22 cellular contexts compared by ENCODE assay signal in genomic region chr2:98492441-98492840, GRCh38. TPM values are rescaled to one million over a fixed set of nuclear protein-coding genes. Genes with fewer than 3 reads are reported as not detected.
DNase-seq lines count a peak whose midpoint lies in the region; ATAC-seq and TF ChIP-seq lines count a peak whose summit lies in the region.
"Had no signal": no experiment of that assay in that cellular context is flagged by ENCODE, and none has a peak within 500 bp of the region (broad histone marks: within the 10 kb centered on the region; RNA-seq: fewer than 3 reads in every experiment).

No MANE protein-coding gene starts in this region.

- peaks cover 81% of the 10 kb centered on the region for H3K36me3 Mint-ChIP-seq in activated CD8-positive, alpha-beta T cell treated with anti-CD3 and anti-CD28 coated beads, Interleukin-2, amount 10 ng/mL, durations not matched to agents 7 days and 5 days (ENCODE audit: low read depth)
- peaks cover 2% of the 10 kb centered on the region for H3K36me3 Mint-ChIP-seq in natural killer cell
- H3K36me3 Mint-ChIP-seq in effector memory CD8-positive, alpha-beta T cell (ENCODE audit: insufficient read depth), result peaks cover 17% of the 10 kb centered on the region

- no peak for ATAC-seq in activated CD4-positive, CD25-positive, alpha-beta regulatory T cell treated with anti-CD3 and anti-CD28 coated beads, Interleukin-2, amount 50 U/mL, for 24 hours
- no peak for ATAC-seq in activated CD8-positive, alpha-beta T cell treated with anti-CD3 and anti-CD28 coated beads, Interleukin-2, amount 10 ng/mL, durations not matched to agents 7 days and 5 days
- ATAC-seq in natural killer cell, result peak in 1 of 3 donors; percentile 26
- ATAC-seq in effector memory CD8-positive, alpha-beta T cell (replicated peaks), result no peak
- ATAC-seq: esophagus mucosa; gastroesophageal sphincter; K562; lower lobe of right lung; stimulated activated naive CD8-positive, alpha-beta T cell treated with anti-CD3 and anti-CD28 coated beads, Interleukin-15, Interleukin-2, amounts not matched to agents 100 U/mL and 50 U/mL, for 24 hours had no signal

- CTCF ChIA-PET in activated CD8-positive, alpha-beta T cell treated with anti-CD3 and anti-CD28 coated beads, Interleukin-2, amount 10 ng/mL, durations not matched to agents 7 days and 5 days (lab: Charles Lee), result interaction anchor here (1.4 to 1.5 kb wide), 2 partner anchors 13 to 79 kb away, joined by 3 to 4 read pairs; no protein-coding TSS in a partner anchor

- no peak overlapping the region for H3K4me3 ChIP-seq in BLaER1
- H3K4me3 ChIP-seq: gastroesophageal sphincter, K562, lower lobe of right lung, thyroid gland had no signal

- H3K4me1 ChIP-seq in BLaER1, result peaks cover 12% of the 10 kb centered on the region

- H3K27ac Mint-ChIP-seq in activated CD8-positive, alpha-beta T cell treated with anti-CD3 and anti-CD28 coated beads, Interleukin-2, amount 10 ng/mL, durations not matched to agents 7 days and 5 days, result peak overlapping the region; percentile 46
- H3K27ac Mint-ChIP-seq in natural killer cell, result peak overlapping the region; percentile 91 to 99
- H3K27ac Mint-ChIP-seq in effector memory CD8-positive, alpha-beta T cell, result peak overlapping the region in 1 of 2 donors; percentile 93
- H3K27ac Mint-ChIP-seq: activated CD4-positive, alpha-beta T cell treated with anti-CD3 and anti-CD28 coated beads, Interleukin-2, amount 10 ng/mL, durations not matched to agents 7 days and 5 days had no signal

- peaks cover 58% of the 10 kb centered on the region for H3K4me1 Mint-ChIP-seq in activated CD8-positive, alpha-beta T cell treated with anti-CD3 and anti-CD28 coated beads, Interleukin-2, amount 10 ng/mL, durations not matched to agents 7 days and 5 days (ENCODE audit: low read depth)
- H3K4me1 Mint-ChIP-seq in natural killer cell, result peaks cover 73 to 78% of the 10 kb centered on the region in 2 donors
- peaks cover 48 to 73% of the 10 kb centered on the region in 2 donors for H3K4me1 Mint-ChIP-seq in effector memory CD8-positive, alpha-beta T cell (ENCODE audit: low read depth in 2 of 2)

- H3K27ac ChIP-seq in BLaER1, result no peak overlapping the region
- H3K27ac ChIP-seq: lower lobe of right lung, thyroid gland had no signal

- H3K9ac ChIP-seq in BLaER1, result no peak overlapping the region

- peak; percentile 15 for DNase-seq in activated CD4-positive, CD25-positive, alpha-beta regulatory T cell treated with anti-CD3 and anti-CD28 coated beads, Interleukin-2, amount 50 U/mL, for 72 hours
- no peak for DNase-seq in activated CD8-positive, alpha-beta T cell treated with anti-CD3 and anti-CD28 coated beads, Interleukin-2, amount 10 ng/mL, durations not matched to agents 7 days and 5 days
- DNase-seq in natural killer cell (no peak), NCI-H2196 (lab: John Stamatoyannopoulos, UW; ENCODE audit: unreplicated experiment) (no peak), NCI-H526 (lab: John Stamatoyannopoulos, UW) (no peak)
- no peak for DNase-seq in effector memory CD8-positive, alpha-beta T cell
- DNase-seq: 8988T; activated CD4-positive, alpha-beta T cell treated with anti-CD3 and anti-CD28 coated beads, Interleukin-2, amount 10 ng/mL, durations not matched to agents 7 days and 5 days; activated naive CD4-positive, alpha-beta T cell treated with anti-CD3 and anti-CD28 coated beads, Interleukin-2, amount 50 U/mL, for 16 hours; AML-193; effector memory CD4-positive, alpha-beta T cell; islet precursor cell; lower lobe of right lung; NCI-H146; stimulated activated CD4-positive, alpha-beta T cell treated with anti-CD3 and anti-CD28 coated beads, Interleukin-4, amount 100 ng/mL, for 1 hour; stimulated activated naive CD8-positive, alpha-beta T cell treated with anti-CD3 and anti-CD28 coated beads, Interleukin-15, Interleukin-2, amounts not matched to agents 100 U/mL and 50 U/mL, for 24 hours; thyroid gland had no signal

- H4K20me1 ChIP-seq in BLaER1, result peaks cover 47% of the 10 kb centered on the region; the same call in 1 of the 2 replicates

- no peaks in the 10 kb centered on the region for H3K27me3 Mint-ChIP-seq in activated CD8-positive, alpha-beta T cell treated with anti-CD3 and anti-CD28 coated beads, Interleukin-2, amount 10 ng/mL, durations not matched to agents 7 days and 5 days (ENCODE audit: low read depth)
- H3K27me3 Mint-ChIP-seq in natural killer cell (ENCODE audit: low read depth in 2 of 2), result no peaks in the 10 kb centered on the region
- no peaks in the 10 kb centered on the region for H3K27me3 Mint-ChIP-seq in effector memory CD8-positive, alpha-beta T cell
- H3K27me3 Mint-ChIP-seq: activated CD4-positive, alpha-beta T cell treated with anti-CD3 and anti-CD28 coated beads, Interleukin-2, amount 10 ng/mL, durations not matched to agents 7 days and 5 days had no signal

- H3K9me3 ChIP-seq in BLaER1, result peaks cover 51% of the 10 kb centered on the region
- H3K9me3 ChIP-seq: gastroesophageal sphincter, lower lobe of right lung, thyroid gland had no signal

- peak overlapping the region; percentile 44 for H3K4me2 ChIP-seq in BLaER1

- intact Hi-C loops in natural killer cell (cut with micrococcal nuclease), result no loop called here

- H3K9me3 Mint-ChIP-seq in activated CD8-positive, alpha-beta T cell treated with anti-CD3 and anti-CD28 coated beads, Interleukin-2, amount 10 ng/mL, durations not matched to agents 7 days and 5 days (ENCODE audit: insufficient read depth), result peaks cover 28% of the 10 kb centered on the region
- no peaks in the 10 kb centered on the region for H3K9me3 Mint-ChIP-seq in natural killer cell
- H3K9me3 Mint-ChIP-seq in effector memory CD8-positive, alpha-beta T cell, result peaks cover 0 to 3% of the 10 kb centered on the region in 2 donors

- peaks cover 37% of the 10 kb centered on the region for H3K36me3 ChIP-seq in BLaER1
- H3K36me3 ChIP-seq: gastroesophageal sphincter, lower lobe of right lung, thyroid gland had no signal

- POLR2A ChIA-PET in activated CD8-positive, alpha-beta T cell treated with anti-CD3 and anti-CD28 coated beads, Interleukin-2, amount 10 ng/mL, durations not matched to agents 7 days and 5 days (lab: Charles Lee), result no interaction called here

- no peaks in the 10 kb centered on the region for H3K27me3 ChIP-seq in BLaER1
- H3K27me3 ChIP-seq: gastroesophageal sphincter, thyroid gland had no signal

- H3K4me3 Mint-ChIP-seq in activated CD8-positive, alpha-beta T cell treated with anti-CD3 and anti-CD28 coated beads, Interleukin-2, amount 10 ng/mL, durations not matched to agents 7 days and 5 days, result no peak overlapping the region
- no peak overlapping the region for H3K4me3 Mint-ChIP-seq in natural killer cell
- no peak overlapping the region for H3K4me3 Mint-ChIP-seq in effector memory CD8-positive, alpha-beta T cell
- H3K4me3 Mint-ChIP-seq: activated CD4-positive, alpha-beta T cell treated with anti-CD3 and anti-CD28 coated beads, Interleukin-2, amount 10 ng/mL, durations not matched to agents 7 days and 5 days had no signal

- no peak for TF ChIP-seq CTCF in natural killer cell (IDR thresholded peaks at IDR 0.05)

RNA-seq across cellular contexts. Expression of gene INPP4A, which starts 47.8 kb away (rescaled TPM):
- total RNA-seq in activated CD8-positive, alpha-beta T cell treated with anti-CD3 and anti-CD28 coated beads, Interleukin-2, amount 10 ng/mL, durations not matched to agents 7 days and 5 days, result 100 to 1,000 TPM; 152 to 157 TPM
- total RNA-seq in natural killer cell, result 100 to 1,000 TPM; 192 to 243 (median 225) TPM
